Comparison of ENCODE assay signal across 15 cellular contexts in genomic region chr19:17937371-17937900, GRCh38. TPM values are rescaled to one million over a fixed set of nuclear protein-coding genes. Genes with fewer than 3 reads are reported as not detected.
DNase-seq lines count a peak whose midpoint lies in the region; ATAC-seq, FAIRE-seq and TF ChIP-seq lines count a peak whose summit lies in the region.
"Had no signal": no experiment of that assay in that cellular context is flagged by ENCODE, and none has a peak within 500 bp of the region (broad histone marks: within the 10 kb centered on the region; RNA-seq: fewer than 3 reads in every experiment).

No MANE protein-coding gene starts in this region.

- H3K36me3 ChIP-seq in Karpas-422 (ENCODE audit: insufficient read depth, low read length) (no peaks in the 10 kb centered on the region), keratinocyte (ENCODE audit: control insufficient read depth in 2 of 2, extremely low read depth in 1 of 2, insufficient read depth in 2 of 2, low read length in 2 of 2) (peaks cover 4 to 7% of the 10 kb centered on the region in 2 experiments), transverse colon (no peaks in the 10 kb centered on the region)

- H3K4me1 ChIP-seq in Karpas-422 (ENCODE audit: low read length) (peaks cover 10% of the 10 kb centered on the region), keratinocyte (ENCODE audit: control insufficient read depth, extremely low read depth, insufficient read depth, low read length) (peaks cover 2% of the 10 kb centered on the region), transverse colon (peaks cover 5 to 16% (median 13%) of the 10 kb centered on the region in 4 donors)
- H3K4me1 ChIP-seq: Caco-2 had no signal

- H3K79me2 ChIP-seq in Karpas-422 (ENCODE audit: low read length) (peaks cover 18% of the 10 kb centered on the region), keratinocyte (ENCODE audit: control insufficient read depth, insufficient read depth, low read length) (peaks cover 19% of the 10 kb centered on the region)

- TF ChIP-seq CTCF in CD4-positive, alpha-beta T cell (IDR thresholded peaks at IDR 0.05), result no peak
- TF ChIP-seq CTCF in keratinocyte (optimal IDR thresholded peaks at IDR 0.05 in 1 of 3, IDR thresholded peaks at IDR 0.05 in 1 of 3, conservative IDR thresholded peaks at IDR 0.05 in 1 of 3; ENCODE audit: extremely low read depth in 1 of 3, insufficient read depth in 2 of 3, low read length in 3 of 3) (no peak), transverse colon (IDR thresholded peaks at IDR 0.05) (no peak)

- peaks cover 17% of the 10 kb centered on the region for H3K36me3 Mint-ChIP-seq in CD4-positive, alpha-beta T cell (ENCODE audit: low read depth)

- no peak for DNase-seq in CD4-positive, alpha-beta T cell
- DNase-seq in Karpas-422 (peak; percentile 31), keratinocyte (ENCODE audit: low read depth, low spot score) (no peak), left ventricle myocardium superior (no peak), transverse colon (no peak), SK-N-DZ (ENCODE audit: low spot score) (no peak)
- DNase-seq in stimulated activated naive CD8-positive, alpha-beta T cell treated with anti-CD3 and anti-CD28 coated beads, Interleukin-15, Interleukin-2, amounts not matched to agents 100 U/mL and 50 U/mL, for 24 hours, result no peak
- DNase-seq: KG1 had no signal

- H4K20me1 ChIP-seq in Karpas-422 (ENCODE audit: insufficient read depth, low read depth, low read length) (no peaks in the 10 kb centered on the region; the same call in 1 of the 2 replicates), keratinocyte (ENCODE audit: control insufficient read depth, extremely low read depth, insufficient read depth, low read length) (peaks cover 3% of the 10 kb centered on the region)

- no peaks in the 10 kb centered on the region for H3K9me2 ChIP-seq in Karpas-422 (replicated peaks; ENCODE audit: insufficient read depth, low read length)

- dilution Hi-C loops in keratinocyte (cut with MboI; ENCODE audit: extremely low pct_ligation_motif_present, low sequenced_read_pairs), result no loop called here

- H3K4me1 Mint-ChIP-seq in CD4-positive, alpha-beta T cell (ENCODE audit: low read depth), result peaks cover 17% of the 10 kb centered on the region

- H3K9ac ChIP-seq in Karpas-422 (ENCODE audit: low read length) (no peak overlapping the region), keratinocyte (ENCODE audit: control insufficient read depth, extremely low read depth, insufficient read depth, low read length) (no peak overlapping the region)

- H3K27me3 Mint-ChIP-seq in CD4-positive, alpha-beta T cell, result no peaks in the 10 kb centered on the region
- H3K27me3 Mint-ChIP-seq: B cell; CD4-positive, CD25-positive, alpha-beta regulatory T cell had no signal

- no peaks in the 10 kb centered on the region for H3K9me3 ChIP-seq in CD4-positive, alpha-beta T cell (ENCODE audit: control insufficient read depth, low read length)
- H3K9me3 ChIP-seq in Karpas-422 (ENCODE audit: low read length) (no peaks in the 10 kb centered on the region), keratinocyte (ENCODE audit: control insufficient read depth, low read depth, low read length) (no peaks in the 10 kb centered on the region), transverse colon (no peaks in the 10 kb centered on the region)
- H3K9me3 ChIP-seq: Caco-2 had no signal

- peak overlapping the region; percentile 7 for H3K4me3 Mint-ChIP-seq in CD4-positive, alpha-beta T cell
- H3K4me3 Mint-ChIP-seq: B cell, H9 had no signal

- intact Hi-C loops in CD4-positive, alpha-beta T cell (cut with DNase I, micrococcal nuclease), result loop anchor here in 1 of 2 experiments (5.0 kb wide), 2 partner anchors 230 to 315 kb away; no protein-coding TSS in a partner anchor
- intact Hi-C loops in left ventricle myocardium superior (cut with micrococcal nuclease) (loop anchor here (5.0 kb wide), 1 partner anchor 60 kb away; no protein-coding TSS in a partner anchor), transverse colon (cut with DNase I; ENCODE audit: low total_unique reads) (no loop called here)

- 86% methylated on average over 9 of the region's 9 CpGs; no CpG with 5 or more reads in 1 of the 2 donors for WGBS in transverse colon (ENCODE audit: low coverage in 1 of 2), 2 donors

- H3K4me3 ChIP-seq in Karpas-422 (ENCODE audit: low read length) (no peak overlapping the region), keratinocyte (ENCODE audit: control insufficient read depth in 2 of 3, extremely low read depth in 1 of 3, insufficient read depth in 2 of 3, low read depth in 1 of 3, low read length in 3 of 3) (no peak overlapping the region), transverse colon (no peak overlapping the region)

- in situ Hi-C loops in transverse colon (cut with MboI; ENCODE audit: low pct_ligation_motif_present in 1 of 4, low pct_unique_long_range_greater_than_20kb in 1 of 4, low sequenced_read_pairs in 3 of 4), result loop anchor here (5.0 to 25.0 kb wide), 4 partner anchors 55 to 125 kb away; no protein-coding TSS in a partner anchor

- CTCF ChIA-PET in CD4-positive, alpha-beta T cell (lab: Charles Lee), result interaction anchor here (0.7 to 4.3 kb wide), 17 partner anchors 10 to 451 kb away, joined by 3 to 89 read pairs (median 5); partner anchors contain the start of genes ARRDC2, RPL18A and SLC5A5

- no peak overlapping the region for H3K27ac Mint-ChIP-seq in CD4-positive, alpha-beta T cell
- H3K27ac Mint-ChIP-seq: B cell; CD4-positive, CD25-positive, alpha-beta regulatory T cell; H9 had no signal

- no peaks in the 10 kb centered on the region for H3K9me1 ChIP-seq in keratinocyte (ENCODE audit: control insufficient read depth, extremely low read depth, insufficient read depth, low read length)

- H3K4me2 ChIP-seq in Karpas-422 (ENCODE audit: low read depth, low read length, poor library complexity, severe bottlenecking) (no peak overlapping the region), keratinocyte (ENCODE audit: control insufficient read depth, extremely low read depth, insufficient read depth, low read depth, low read length) (no peak overlapping the region)

- POLR2A ChIA-PET in CD4-positive, alpha-beta T cell (lab: Charles Lee), result interaction anchor here (1.6 kb wide), 2 partner anchors 59 to 78 kb away, joined by 8 to 25 read pairs; partner anchors contain the start of gene RPL18A

- FAIRE-seq in keratinocyte (lab: Jason Lieb, UNC), result no peak
- FAIRE-seq: D721Med, H1 had no signal

- H3K27me3 ChIP-seq in CD4-positive, alpha-beta T cell (ENCODE audit: control insufficient read depth, insufficient read depth, low read length), result no peaks in the 10 kb centered on the region
- H3K27me3 ChIP-seq in Karpas-422 (ENCODE audit: low read length) (no peaks in the 10 kb centered on the region), keratinocyte (ENCODE audit: control insufficient read depth, extremely low read depth, insufficient read depth, low read length) (no peaks in the 10 kb centered on the region), transverse colon (no peaks in the 10 kb centered on the region)

- no peak for TF ChIP-seq POLR2A in transverse colon (IDR thresholded peaks at IDR 0.05)

- TF ChIP-seq EP300 in transverse colon (IDR thresholded peaks at IDR 0.05; ENCODE audit: low read depth), result no peak

- H3K27ac ChIP-seq in CD4-positive, alpha-beta T cell (ENCODE audit: low read depth, low read length), result no peak overlapping the region
- no peak overlapping the region for H3K27ac ChIP-seq in Karpas-422 (ENCODE audit: low read length)
- H3K27ac ChIP-seq in keratinocyte (ENCODE audit: control insufficient read depth, insufficient read depth, low read length), result peak overlapping the region; percentile 33
- H3K27ac ChIP-seq in transverse colon, result no peak overlapping the region

- no peak for ATAC-seq in CD4-positive, alpha-beta T cell (ENCODE audit: poor library complexity)
- no peak for ATAC-seq in left ventricle myocardium superior
- no peak for ATAC-seq in stimulated activated naive CD8-positive, alpha-beta T cell treated with anti-CD3 and anti-CD28 coated beads, Interleukin-15, Interleukin-2, amounts not matched to agents 100 U/mL and 50 U/mL, for 24 hours

- H2AFZ ChIP-seq in Karpas-422 (ENCODE audit: low read length) (no peak overlapping the region), keratinocyte (ENCODE audit: control insufficient read depth, low read length) (no peak overlapping the region)

- no peaks in the 10 kb centered on the region for H3K9me3 Mint-ChIP-seq in CD4-positive, alpha-beta T cell
- H3K9me3 Mint-ChIP-seq: CD4-positive, CD25-positive, alpha-beta regulatory T cell; H9 had no signal

RNA-seq across cellular contexts. Expression of gene CCDC124, which starts 4.6 kb away (rescaled TPM):
- total RNA-seq in CD4-positive, alpha-beta T cell, result 10 to 100 TPM; 26.9 to 28.1 TPM
- total RNA-seq in Karpas-422 (2014; rRNA removed; shearing (Covaris generic); ENCODE audit: low replicate concordance), result 13.9 and 51.6 TPM in 2 replicates
- 56.8 to 87.0 TPM (median 58.7 TPM) in 3 replicates for polyA plus RNA-seq in keratinocyte
- 53.5 TPM for polyA plus RNA-seq in keratinocyte (2011; ENCODE audit: low read depth)
- 34.7 and 119 TPM in 2 replicates for polyA plus RNA-seq in keratinocyte (2011; cell fraction: cytosol; rRNA removed)
- 49.3 and 68.1 TPM in 2 replicates for polyA plus RNA-seq in keratinocyte (2011; cell fraction: nucleus; rRNA removed)
- 59.4 and 143 TPM in 2 replicates for polyA plus RNA-seq in keratinocyte (2012; ENCODE audit: low replicate concordance)
- 6.0 to 9.8 TPM (median 6.4 TPM) in 3 replicates for polyA minus RNA-seq in keratinocyte
- 33.4 TPM for polyA minus RNA-seq in keratinocyte (2011; cell fraction: cytosol; rRNA and poly(A)+ RNA removed)
- polyA minus RNA-seq in keratinocyte (2011; cell fraction: nucleus; rRNA and poly(A)+ RNA removed), result 10.2 and 12.6 TPM in 2 replicates
- total RNA-seq in left ventricle myocardium superior (83.9 TPM), transverse colon (10 to 100 TPM; 36.9 to 93.5 (median 41.4) TPM)
- polyA plus RNA-seq in SK-N-DZ (2014; cell fraction: cytosol; rRNA removed), result 29.3 and 53.5 TPM in 2 replicates
- polyA plus RNA-seq in SK-N-DZ (2014; cell fraction: nucleus; rRNA removed), result 17.7 and 45.8 TPM in 2 replicates

RNA-seq across cellular contexts. Expression of gene KCNN1, which starts 29.5 kb away (rescaled TPM):
- not detected for total RNA-seq in CD4-positive, alpha-beta T cell
- total RNA-seq in Karpas-422 (2014; rRNA removed; shearing (Covaris generic); ENCODE audit: low replicate concordance), result not detected in 2 replicates
- polyA plus RNA-seq in keratinocyte, result not detected in 3 replicates
- not detected for polyA plus RNA-seq in keratinocyte (2011; ENCODE audit: low read depth)
- not detected in 2 replicates for polyA plus RNA-seq in keratinocyte (2011; cell fraction: cytosol; rRNA removed)
- not detected in 2 replicates for polyA plus RNA-seq in keratinocyte (2011; cell fraction: nucleus; rRNA removed)
- 0.06 TPM in 1 of 2 replicates, not detected in the other for polyA plus RNA-seq in keratinocyte (2012; ENCODE audit: low replicate concordance)
- polyA minus RNA-seq in keratinocyte, result not detected in 3 replicates
- polyA minus RNA-seq in keratinocyte (2011; cell fraction: cytosol; rRNA and poly(A)+ RNA removed), result not detected
- not detected in 2 replicates for polyA minus RNA-seq in keratinocyte (2011; cell fraction: nucleus; rRNA and poly(A)+ RNA removed)
- total RNA-seq in left ventricle myocardium superior (not detected), transverse colon (1 to 10 TPM in 1 of 4 donors, not detected in 3; 1.6 TPM)
- 12.7 and 14.1 TPM in 2 replicates for polyA plus RNA-seq in SK-N-DZ (2014; cell fraction: cytosol; rRNA removed)
- polyA plus RNA-seq in SK-N-DZ (2014; cell fraction: nucleus; rRNA removed), result 10.7 and 17.0 TPM in 2 replicates
- total RNA-seq: B cell; Caco-2; CD4-positive, CD25-positive, alpha-beta regulatory T cell had no signal
- polyA plus RNA-seq: CD4-positive, CD25-positive, alpha-beta regulatory T cell; HepG2 had no signal
